23 cellular contexts compared by ENCODE assay signal in the genomic region with DNA sequence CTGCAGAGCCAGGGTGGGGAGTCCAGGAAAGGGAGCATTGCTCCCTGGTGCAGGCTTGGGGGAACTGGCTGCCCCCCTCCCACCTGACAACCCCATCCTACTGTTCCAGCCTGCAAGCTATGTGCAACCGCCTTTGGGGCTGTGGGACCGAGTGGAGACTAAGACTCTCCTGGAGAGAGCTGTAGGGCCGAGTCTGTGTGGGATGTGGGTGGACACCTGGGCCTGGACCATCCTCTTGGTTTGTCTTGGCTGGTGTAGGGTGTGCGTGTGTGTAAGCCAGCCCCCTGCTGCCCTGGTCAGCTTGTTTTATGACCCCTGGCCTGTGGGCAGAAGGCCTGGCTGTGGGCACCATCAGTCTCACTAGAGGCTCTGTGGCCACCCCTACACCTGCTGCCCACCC. TPM values are rescaled to one million over a fixed set of nuclear protein-coding genes. Genes with fewer than 3 reads are reported as not detected.
"Had no signal": no experiment of that assay in that cellular context is flagged by ENCODE, and none has a peak within 500 bp of the region (broad histone marks: within the 10 kb centered on the region; RNA-seq: fewer than 3 reads in every experiment).

No MANE protein-coding gene starts in this region.

- H3K4me1 ChIP-seq: neural progenitor cell, pancreas, prostate gland, right lobe of liver had no signal

- H3K4me3 Mint-ChIP-seq: central memory CD8-positive, alpha-beta T cell had no signal

- DNase-seq: dermis blood vessel endothelial cell; erythroblast; foreskin melanocyte; hippocampal formation; kidney glomerular epithelial cell; mesendoderm; occipital lobe; retina; right lobe of liver; stimulated activated CD4-positive, alpha-beta T cell treated with anti-CD3 and anti-CD28 coated beads, Interleukin-2, amount 100 ng/mL, for 24 hours; stimulated activated CD4-positive, alpha-beta T cell treated with anti-CD3 and anti-CD28 coated beads, Interleukin-4, amount 100 ng/mL, for 4 hours; stimulated activated naive CD4-positive, alpha-beta T cell; thyroid gland; upper lobe of left lung; uterus had no signal

- FAIRE-seq: endothelial cell of umbilical vein, pancreas had no signal

- ATAC-seq: heart left ventricle; naive thymus-derived CD8-positive, alpha-beta T cell; pancreas; right lobe of liver had no signal

- H3K9me3 ChIP-seq: heart left ventricle, pancreas, prostate gland, right lobe of liver, suprapubic skin, thyroid gland, upper lobe of left lung, uterus had no signal

- H3K36me3 ChIP-seq: heart left ventricle, neural progenitor cell, pancreas, prostate gland, right lobe of liver, suprapubic skin, thyroid gland, upper lobe of left lung, uterus had no signal

- H3K27me3 ChIP-seq: pancreas, right lobe of liver, thyroid gland had no signal

- H3K4me3 ChIP-seq: heart left ventricle, neural progenitor cell, pancreas, prostate gland, right lobe of liver, suprapubic skin, thyroid gland, upper lobe of left lung, uterus had no signal

- H3K27ac Mint-ChIP-seq: naive thymus-derived CD8-positive, alpha-beta T cell; neural progenitor cell had no signal

- H3K36me3 Mint-ChIP-seq: naive thymus-derived CD8-positive, alpha-beta T cell; neural progenitor cell had no signal

- H3K9me3 Mint-ChIP-seq: central memory CD8-positive, alpha-beta T cell; naive thymus-derived CD8-positive, alpha-beta T cell had no signal

- H3K9ac ChIP-seq: neural progenitor cell had no signal

- H3K27ac ChIP-seq: neural progenitor cell, pancreas, prostate gland, right lobe of liver, suprapubic skin, thyroid gland, uterus had no signal

- H3K4me1 Mint-ChIP-seq: central memory CD8-positive, alpha-beta T cell had no signal

RNA-seq across cellular contexts. Expression of a gene that starts 1.6 kb away (rescaled TPM):
- total RNA-seq: endothelial cell of umbilical vein; naive thymus-derived CD8-positive, alpha-beta T cell had no signal
- polyA plus RNA-seq: endothelial cell of umbilical vein; naive thymus-derived CD8-positive, alpha-beta T cell had no signal
